In genomic region chr22:26589367-26589844, GRCh38 we compare ENCODE assay signal across 8 cellular contexts. TPM values are rescaled to one million over a fixed set of nuclear protein-coding genes. Genes with fewer than 3 reads are reported as not detected.
DNase-seq lines count a peak whose midpoint lies in the region; ATAC-seq and TF ChIP-seq lines count a peak whose summit lies in the region.

No MANE protein-coding gene starts in this region.

- H3K27me3 ChIP-seq in mononuclear cell (ENCODE audit: insufficient read depth, low read length) (no peaks in the 10 kb centered on the region), thoracic aorta (replicated peaks; ENCODE audit: insufficient read depth) (no peaks in the 10 kb centered on the region)

- TF ChIP-seq CTCF in thoracic aorta (IDR thresholded peaks at IDR 0.05) = no peak

- peak overlapping the region; percentile 50 to 59 for H3K27ac ChIP-seq in thoracic aorta

- ATAC-seq in GM19043 (IDR thresholded peaks at IDR 0.05; ENCODE audit: low read depth, unreplicated experiment) (peak; percentile 9), HG03442 (IDR thresholded peaks at IDR 0.05; ENCODE audit: unreplicated experiment) (peak; percentile 5), thoracic aorta (ENCODE audit: insufficient number of reproducible peaks, low FRiP score, low read depth) (no peak)

- peak overlapping the region; percentile 77 for H3K4me3 ChIP-seq in mononuclear cell (ENCODE audit: low read length)
- H3K4me3 ChIP-seq in thoracic aorta = peak overlapping the region; percentile 99

- DNase-seq in activated CD4-positive, alpha-beta T cell treated with anti-CD3 and anti-CD28 coated beads for 1 hour = peak; percentile 10
- peak; percentile 8 for DNase-seq in effector CD4-positive, alpha-beta T cell
- DNase-seq in thoracic aorta (ENCODE audit: low spot score) = no peak
- no peak for DNase-seq in activated CD4-positive, CD25-positive, alpha-beta regulatory T cell treated with anti-CD3 and anti-CD28 coated beads, Interleukin-2, amount 50 U/mL, for 72 hours
- DNase-seq in NCI-H1930 (lab: John Stamatoyannopoulos, UW) = no peak

- H3K9me3 ChIP-seq in mononuclear cell (ENCODE audit: low read depth, low read length) (no peaks in the 10 kb centered on the region), thoracic aorta (no peaks in the 10 kb centered on the region)

- H3K36me3 ChIP-seq in thoracic aorta = no peaks in the 10 kb centered on the region

- H3K4me1 ChIP-seq in mononuclear cell (ENCODE audit: insufficient read depth, low read length) (peaks cover 83% of the 10 kb centered on the region), thoracic aorta (ENCODE audit: control insufficient read depth in 1 of 2, low read depth in 2 of 2) (peaks cover 18 to 29% of the 10 kb centered on the region in 2 donors)

RNA-seq across cellular contexts. Expression of gene TPST2, which starts 0.5 kb away (rescaled TPM):
- total RNA-seq in mononuclear cell = 35.9 TPM
- total RNA-seq in thoracic aorta = 10 to 100 TPM; 37.7 to 82.3 TPM

RNA-seq across cellular contexts. Expression of gene CRYBB1, which starts 28.4 kb away (rescaled TPM):
- total RNA-seq in mononuclear cell (not detected), thoracic aorta (1 to 10 TPM in 1 of 2 donors, under 1 TPM in 1; 0.71 to 2.6 TPM)

RNA-seq across cellular contexts. Expression of gene CRYBA4, which starts 32.4 kb away (rescaled TPM):
- total RNA-seq in mononuclear cell = not detected
- total RNA-seq in thoracic aorta = not detected

Comparison
In these comparisons a context has a peak if more than half of its experiments do, and no peak if none do; other contexts are left out.
1. DNase-seq: peak in activated CD4-positive, alpha-beta T cell treated with anti-CD3 and anti-CD28 coated beads for 1 hour (single experiment) and effector CD4-positive, alpha-beta T cell (single experiment); none in thoracic aorta (single experiment), activated CD4-positive, CD25-positive, alpha-beta regulatory T cell treated with anti-CD3 and anti-CD28 coated beads, Interleukin-2, amount 50 U/mL, for 72 hours (single experiment) and NCI-H1930 (0 of 2).